16 cellular contexts compared by ENCODE assay signal in the genomic region with DNA sequence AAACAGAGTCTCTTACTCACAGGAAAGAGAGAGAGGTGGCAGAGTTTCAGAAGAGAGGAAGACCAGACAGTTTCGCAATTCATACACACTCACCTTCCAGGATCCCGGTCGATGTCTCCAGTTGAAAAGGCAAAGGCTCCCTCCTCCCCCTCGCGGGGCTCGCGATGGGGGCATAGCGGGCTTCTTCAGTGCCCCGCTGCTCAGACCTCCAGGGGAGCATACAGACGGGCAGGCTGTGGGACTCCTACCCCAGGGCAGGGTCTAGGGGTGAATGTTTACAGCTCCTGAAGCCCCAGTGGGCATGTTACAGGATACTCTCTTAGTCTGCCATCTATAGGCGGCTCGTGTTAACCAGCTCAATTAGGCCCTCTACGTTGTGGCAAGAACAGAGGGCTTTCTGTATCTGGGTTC.
DNase-seq lines count a peak whose midpoint lies in the region; TF ChIP-seq lines count a peak whose summit lies in the region.
"Had no signal": no experiment of that assay in that cellular context is flagged by ENCODE, and none has a peak within 500 bp of the region (broad histone marks: within the 10 kb centered on the region; RNA-seq: fewer than 3 reads in every experiment).

No MANE protein-coding gene starts in this region.

- TF ChIP-seq CTCF in spleen (IDR thresholded peaks at IDR 0.05 in 8 of 11, conservative IDR thresholded peaks at IDR 0.05 in 3 of 11), result no peak

- H3K4me3 ChIP-seq in HUES64 (ENCODE audit: low read length) (peak overlapping the region; percentile 55), iPS-20b (ENCODE audit: low read length) (peak overlapping the region; percentile 64), spleen (peak overlapping the region in 2 of 8 donors; percentile 9 to 51), Karpas-422 (ENCODE audit: low read length) (no peak overlapping the region)
- H3K4me3 ChIP-seq in effector memory CD4-positive, alpha-beta T cell (ENCODE audit: insufficient read depth, low read depth, low read length, poor library complexity, severe bottlenecking), result no peak overlapping the region
- H3K4me3 ChIP-seq: Peyer's patch had no signal

- DNase-seq in UCSD-AML1 (lab: John Stamatoyannopoulos, UW; ENCODE audit: unreplicated experiment), result peak; percentile 4
- DNase-seq in spleen, result peak; percentile 69
- DNase-seq in NCI-H2171 (lab: John Stamatoyannopoulos, UW), result no peak
- DNase-seq in HT-29 (ENCODE audit: low spot score), result no peak
- no peak for DNase-seq in Karpas-422
- no peak for DNase-seq in effector memory CD4-positive, alpha-beta T cell
- DNase-seq: activated CD4-positive, alpha-beta T cell treated with anti-CD3 and anti-CD28 coated beads, Interleukin-2, amount 50 U/mL, for 48 hours; CD4-positive, alpha-beta T cell; dermis blood vessel endothelial cell; foreskin melanocyte; HFFc6; MM.1S; nucleus accumbens had no signal

- H3K27me3 ChIP-seq in HUES64 (ENCODE audit: insufficient read depth, low read length) (no peaks in the 10 kb centered on the region), iPS-20b (ENCODE audit: insufficient read depth, low read length) (no peaks in the 10 kb centered on the region; the same call in 1 of the 2 replicates), spleen (replicated peaks in 1 of 7) (no peaks in the 10 kb centered on the region), Karpas-422 (ENCODE audit: low read length) (no peaks in the 10 kb centered on the region)
- no peaks in the 10 kb centered on the region for H3K27me3 ChIP-seq in effector memory CD4-positive, alpha-beta T cell (replicated peaks; ENCODE audit: control insufficient read depth, insufficient read depth, low read length, poor library complexity, severe bottlenecking)
- H3K27me3 ChIP-seq: Peyer's patch had no signal

- no peaks in the 10 kb centered on the region for H3K9me3 ChIP-seq in HUES64 (ENCODE audit: insufficient read depth, low read depth, low read length)
- H3K9me3 ChIP-seq in iPS-20b (ENCODE audit: insufficient read depth, low read depth, low read length), result no peaks in the 10 kb centered on the region
- H3K9me3 ChIP-seq in spleen, result peaks cover 0 to 21% (median 0%) of the 10 kb centered on the region in 8 donors
- no peaks in the 10 kb centered on the region for H3K9me3 ChIP-seq in Karpas-422 (ENCODE audit: low read length)
- no peaks in the 10 kb centered on the region for H3K9me3 ChIP-seq in effector memory CD4-positive, alpha-beta T cell (ENCODE audit: control insufficient read depth, low read length)
- H3K9me3 ChIP-seq: Peyer's patch had no signal

- H3K36me3 ChIP-seq in HUES64 (ENCODE audit: insufficient read depth, low read length), result no peaks in the 10 kb centered on the region
- no peaks in the 10 kb centered on the region for H3K36me3 ChIP-seq in iPS-20b (ENCODE audit: insufficient read depth, low read depth, low read length)
- H3K36me3 ChIP-seq in spleen, result no peaks in the 10 kb centered on the region
- H3K36me3 ChIP-seq in Karpas-422 (ENCODE audit: insufficient read depth, low read length), result no peaks in the 10 kb centered on the region
- H3K36me3 ChIP-seq in effector memory CD4-positive, alpha-beta T cell (ENCODE audit: control insufficient read depth, insufficient read depth, low read length), result no peaks in the 10 kb centered on the region
- H3K36me3 ChIP-seq: Peyer's patch had no signal

- H3K27ac ChIP-seq in HUES64 (ENCODE audit: low read depth, low read length), result no peak overlapping the region
- no peak overlapping the region for H3K27ac ChIP-seq in iPS-20b (ENCODE audit: low read length)
- peak overlapping the region in 3 of 8 donors; percentile 2 to 39 (median 30) for H3K27ac ChIP-seq in spleen
- no peak overlapping the region for H3K27ac ChIP-seq in Karpas-422 (ENCODE audit: low read length)
- no peak overlapping the region for H3K27ac ChIP-seq in effector memory CD4-positive, alpha-beta T cell (ENCODE audit: insufficient read depth, low read length, poor library complexity, severe bottlenecking)
- H3K27ac ChIP-seq: Peyer's patch had no signal

- H3K4me1 ChIP-seq in HUES64 (ENCODE audit: insufficient read depth, low read length), result no peaks in the 10 kb centered on the region
- no peaks in the 10 kb centered on the region for H3K4me1 ChIP-seq in iPS-20b (ENCODE audit: insufficient read depth, low read length)
- no peaks in the 10 kb centered on the region for H3K4me1 ChIP-seq in spleen
- H3K4me1 ChIP-seq in Karpas-422 (ENCODE audit: low read length), result no peaks in the 10 kb centered on the region
- H3K4me1 ChIP-seq in effector memory CD4-positive, alpha-beta T cell (ENCODE audit: control insufficient read depth, insufficient read depth, low read length, poor library complexity, severe bottlenecking), result no peaks in the 10 kb centered on the region
- H3K4me1 ChIP-seq: Peyer's patch had no signal

- intact Hi-C loops in spleen (cut with DNase I; ENCODE audit: low total_unique reads), result no loop called here

- H3K9ac ChIP-seq in HUES64 (ENCODE audit: low read depth, low read length), result no peak overlapping the region
- H3K9ac ChIP-seq in iPS-20b (ENCODE audit: low read depth, low read length), result no peak overlapping the region
- no peak overlapping the region for H3K9ac ChIP-seq in Karpas-422 (ENCODE audit: low read length)

- 74% methylated on average over 13 of the region's 13 CpGs for WGBS in HUES64
- 49 to 65% (median 53%) methylated on average over 9 to 13 of the region's 13 CpGs for WGBS in spleen, 5 donors

- H3K79me2 ChIP-seq in Karpas-422 (ENCODE audit: low read length), result no peaks in the 10 kb centered on the region

- H3K9me2 ChIP-seq in Karpas-422 (replicated peaks; ENCODE audit: insufficient read depth, low read length), result no peaks in the 10 kb centered on the region

- no peak for TF ChIP-seq POLR2A in spleen (IDR thresholded peaks at IDR 0.05)

- H2AFZ ChIP-seq in Karpas-422 (ENCODE audit: low read length), result no peak overlapping the region

- no peak overlapping the region for H3K4me2 ChIP-seq in Karpas-422 (ENCODE audit: low read depth, low read length, poor library complexity, severe bottlenecking)

- H4K20me1 ChIP-seq in Karpas-422 (ENCODE audit: insufficient read depth, low read depth, low read length), result no peaks in the 10 kb centered on the region

Comparison
In these comparisons a context has a peak if more than half of its experiments do, and no peak if none do; other contexts are left out.
1. H3K4me3 ChIP-seq: peak in HUES64 (single experiment) and iPS-20b (single experiment); none in Karpas-422 (single experiment) and effector memory CD4-positive, alpha-beta T cell (single experiment).
2. DNase-seq: peak in UCSD-AML1 (single experiment) and spleen (single experiment); none in NCI-H2171 (single experiment), HT-29 (single experiment), Karpas-422 (single experiment) and effector memory CD4-positive, alpha-beta T cell (0 of 3).